ENCODE assay signal across 1 cellular context in the genomic region with DNA sequence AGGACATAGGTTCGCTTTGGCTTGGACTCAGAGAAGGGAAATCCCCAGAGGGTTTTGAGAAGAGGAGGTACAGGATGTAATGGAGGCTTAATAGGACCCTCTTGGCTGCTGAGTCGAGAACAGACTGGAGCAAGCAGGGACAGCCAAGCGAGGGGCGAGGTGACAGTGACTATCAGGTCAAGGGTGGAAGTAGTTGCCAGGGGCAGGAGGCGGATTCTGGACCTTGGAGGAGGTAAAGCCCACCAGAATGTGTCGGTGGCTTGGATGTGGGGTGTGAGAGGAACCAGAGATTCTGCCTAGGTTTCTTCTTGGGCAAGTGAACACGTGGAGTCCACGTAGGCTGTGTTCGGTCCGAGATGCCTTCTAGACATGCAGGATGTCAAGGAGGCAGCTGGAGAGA.
TF ChIP-seq lines count a peak whose summit lies in the region.

No MANE protein-coding gene starts in this region.

TF ChIP-seq in HepG2, 621 proteins besides CTCF, POLR2A, EP300 and RAD21:
- no peak for TF ChIP-seq ZFP37 (CRISPR knock-in tag; IDR thresholded peaks at IDR 0.05; ENCODE audit: borderline replicate concordance)
- TF ChIP-seq GTF2F1 (IDR thresholded peaks at IDR 0.05; ENCODE audit: low read length): no peak
- TF ChIP-seq POLR2G (IDR thresholded peaks at IDR 0.05; ENCODE audit: low read depth, low read length): peak; percentile 19; the same call in 1 of the 2 replicates
- TF ChIP-seq ASH2L (IDR thresholded peaks at IDR 0.05; ENCODE audit: insufficient read length, low read depth, low read length): no peak
